ENCODE assay signal across 8 cellular contexts in the genomic region with DNA sequence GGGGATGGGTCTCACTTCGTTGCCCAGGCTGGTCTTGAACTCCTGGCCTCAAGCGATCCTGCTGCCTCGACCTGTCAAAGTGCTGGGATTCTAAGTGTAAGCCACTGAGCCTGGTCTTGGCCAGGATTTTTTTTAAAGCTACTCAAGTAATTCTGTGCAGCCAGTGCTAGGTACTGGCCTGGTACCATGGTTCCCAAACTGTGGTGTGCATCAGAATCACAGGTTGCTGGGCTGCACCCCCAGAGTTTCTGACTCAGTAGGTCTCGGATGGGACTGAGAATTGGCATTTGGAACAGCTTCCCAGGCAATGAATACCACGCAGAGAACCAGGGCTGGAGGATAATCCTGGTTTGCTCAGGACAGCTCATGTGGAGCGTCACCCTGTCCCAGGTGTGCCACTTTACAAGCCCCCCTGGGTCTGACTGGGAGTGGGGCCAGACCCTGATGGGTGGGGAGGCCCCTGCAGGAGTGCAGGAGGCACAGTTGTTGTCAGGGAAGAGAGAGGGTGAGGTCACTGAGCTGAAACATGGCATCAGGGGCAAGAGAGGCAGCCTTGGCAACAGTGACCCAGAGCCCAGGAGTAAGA. TPM values are rescaled to one million over a fixed set of nuclear protein-coding genes. Genes with fewer than 3 reads are reported as not detected.
DNase-seq lines count a peak whose midpoint lies in the region; ATAC-seq and TF ChIP-seq lines count a peak whose summit lies in the region.

No MANE protein-coding gene starts in this region.

- no peak for TF ChIP-seq EP300 in Ishikawa (IDR thresholded peaks at IDR 0.05; ENCODE audit: borderline replicate concordance)

- CTCF ChIA-PET in CD4-positive, alpha-beta memory T cell (lab: Charles Lee; ENCODE audit: partially characterized antibody) = interaction anchor here (0.6 to 13.2 kb wide), 14 partner anchors 9 to 312 kb away, joined by 3 to 202 read pairs (median 6); partner anchors contain the start of genes MRPS23 and SRSF1

- no peak for DNase-seq in CD4-positive, alpha-beta memory T cell
- DNase-seq in osteoblast (ENCODE audit: insufficient read length, low spot score, missing footprints) (peak; percentile 26), NCI-H446 (lab: John Stamatoyannopoulos, UW) (no peak), left colon (no peak), foreskin melanocyte (no peak), NCI-H1092 (lab: John Stamatoyannopoulos, UW) (no peak)

- no peak overlapping the region for H3K27ac ChIP-seq in CD4-positive, alpha-beta memory T cell (ENCODE audit: low read depth, low read length)
- H3K27ac ChIP-seq in cingulate gyrus (ENCODE audit: low read depth, low read length) (peak overlapping the region; percentile 72), osteoblast (ENCODE audit: low read depth, low read length) (no peak overlapping the region)

- H3K27me3 Mint-ChIP-seq in CD4-positive, alpha-beta memory T cell = peaks cover 4 to 8% of the 10 kb centered on the region in 2 donors

- H4K20me1 ChIP-seq in osteoblast (ENCODE audit: insufficient read depth, low read length) = no peaks in the 10 kb centered on the region

- no peak for TF ChIP-seq CTCF in osteoblast (IDR thresholded peaks at IDR 0.05; ENCODE audit: extremely low read depth, low read depth, low read length)

- peak overlapping the region in 1 of 2 donors; percentile 66 for H3K4me3 ChIP-seq in CD4-positive, alpha-beta memory T cell (ENCODE audit: low read length in 2 of 2)
- no peak overlapping the region for H3K4me3 ChIP-seq in osteoblast (ENCODE audit: insufficient read depth, low read length)

- intact Hi-C loops in CD4-positive, alpha-beta memory T cell (cut with micrococcal nuclease) = no loop called here
- intact Hi-C loops in left colon (cut with DNase I, micrococcal nuclease) = loop anchor here in 1 of 2 donors (10.0 kb wide), 1 partner anchor 134 kb away; no protein-coding TSS in a partner anchor

- H3K4me1 Mint-ChIP-seq in CD4-positive, alpha-beta memory T cell = peaks cover 9 to 20% (median 14%) of the 10 kb centered on the region in 4 donors

- H3K36me3 Mint-ChIP-seq in CD4-positive, alpha-beta memory T cell = no peaks in the 10 kb centered on the region

- peak overlapping the region in 7 of 8 donors; percentile 82 to 96 (median 87) for H3K4me3 Mint-ChIP-seq in CD4-positive, alpha-beta memory T cell

- H3K27ac Mint-ChIP-seq in CD4-positive, alpha-beta memory T cell = peak overlapping the region in 5 of 7 donors; percentile 3 to 75 (median 70)

- peak overlapping the region; percentile 82 for H3K4me2 ChIP-seq in osteoblast (ENCODE audit: insufficient read depth, low read length)

- no peak; the same call in 1 of the 2 replicates for TF ChIP-seq RAD21 in Ishikawa (IDR thresholded peaks at IDR 0.05; ENCODE audit: low read depth)

- ATAC-seq in left colon = no peak

- no peak overlapping the region for H2AFZ ChIP-seq in osteoblast (ENCODE audit: low read length)

- H3K27me3 ChIP-seq in CD4-positive, alpha-beta memory T cell (ENCODE audit: insufficient read depth, low read length) = no peaks in the 10 kb centered on the region
- H3K27me3 ChIP-seq in osteoblast (ENCODE audit: insufficient read depth, low read length) = no peaks in the 10 kb centered on the region

- POLR2A ChIA-PET in CD4-positive, alpha-beta memory T cell (lab: Charles Lee; ENCODE audit: partially characterized antibody) = interaction anchor here (1.0 to 5.1 kb wide), 6 partner anchors 9 to 252 kb away, joined by 3 to 64 read pairs (median 6); partner anchors contain the start of genes MRPS23 and SRSF1

- H3K4me1 ChIP-seq in CD4-positive, alpha-beta memory T cell (ENCODE audit: insufficient read depth, low read length) = peaks cover 13% of the 10 kb centered on the region
- peaks cover 23% of the 10 kb centered on the region for H3K4me1 ChIP-seq in osteoblast (ENCODE audit: insufficient read depth, low read length)

- no peaks in the 10 kb centered on the region for H3K79me2 ChIP-seq in osteoblast (ENCODE audit: insufficient read depth, low read length)

- H3K36me3 ChIP-seq in CD4-positive, alpha-beta memory T cell (ENCODE audit: insufficient read depth, low read length) = no peaks in the 10 kb centered on the region
- no peaks in the 10 kb centered on the region for H3K36me3 ChIP-seq in osteoblast (ENCODE audit: insufficient read depth, low read length)

- H3K9me3 ChIP-seq in CD4-positive, alpha-beta memory T cell (ENCODE audit: control insufficient read depth in 1 of 2, low read length in 2 of 2) = no peaks in the 10 kb centered on the region
- H3K9me3 ChIP-seq in osteoblast (ENCODE audit: low read depth, low read length) = no peaks in the 10 kb centered on the region

- peaks cover 0 to 2% (median 0%) of the 10 kb centered on the region in 8 donors for H3K9me3 Mint-ChIP-seq in CD4-positive, alpha-beta memory T cell

TF ChIP-seq in Ishikawa, 13 proteins besides CTCF, POLR2A, EP300 and RAD21:
- TF ChIP-seq TEAD4 (IDR thresholded peaks at IDR 0.05) (peak; percentile 49), EGR1 (IDR thresholded peaks at IDR 0.05) (no peak), TCF12 (IDR thresholded peaks at IDR 0.05; ENCODE audit: low read depth) (peak; percentile 98), NFIC (IDR thresholded peaks at IDR 0.05) (peak; percentile 92)
- TF ChIP-seq, protein P1, sequence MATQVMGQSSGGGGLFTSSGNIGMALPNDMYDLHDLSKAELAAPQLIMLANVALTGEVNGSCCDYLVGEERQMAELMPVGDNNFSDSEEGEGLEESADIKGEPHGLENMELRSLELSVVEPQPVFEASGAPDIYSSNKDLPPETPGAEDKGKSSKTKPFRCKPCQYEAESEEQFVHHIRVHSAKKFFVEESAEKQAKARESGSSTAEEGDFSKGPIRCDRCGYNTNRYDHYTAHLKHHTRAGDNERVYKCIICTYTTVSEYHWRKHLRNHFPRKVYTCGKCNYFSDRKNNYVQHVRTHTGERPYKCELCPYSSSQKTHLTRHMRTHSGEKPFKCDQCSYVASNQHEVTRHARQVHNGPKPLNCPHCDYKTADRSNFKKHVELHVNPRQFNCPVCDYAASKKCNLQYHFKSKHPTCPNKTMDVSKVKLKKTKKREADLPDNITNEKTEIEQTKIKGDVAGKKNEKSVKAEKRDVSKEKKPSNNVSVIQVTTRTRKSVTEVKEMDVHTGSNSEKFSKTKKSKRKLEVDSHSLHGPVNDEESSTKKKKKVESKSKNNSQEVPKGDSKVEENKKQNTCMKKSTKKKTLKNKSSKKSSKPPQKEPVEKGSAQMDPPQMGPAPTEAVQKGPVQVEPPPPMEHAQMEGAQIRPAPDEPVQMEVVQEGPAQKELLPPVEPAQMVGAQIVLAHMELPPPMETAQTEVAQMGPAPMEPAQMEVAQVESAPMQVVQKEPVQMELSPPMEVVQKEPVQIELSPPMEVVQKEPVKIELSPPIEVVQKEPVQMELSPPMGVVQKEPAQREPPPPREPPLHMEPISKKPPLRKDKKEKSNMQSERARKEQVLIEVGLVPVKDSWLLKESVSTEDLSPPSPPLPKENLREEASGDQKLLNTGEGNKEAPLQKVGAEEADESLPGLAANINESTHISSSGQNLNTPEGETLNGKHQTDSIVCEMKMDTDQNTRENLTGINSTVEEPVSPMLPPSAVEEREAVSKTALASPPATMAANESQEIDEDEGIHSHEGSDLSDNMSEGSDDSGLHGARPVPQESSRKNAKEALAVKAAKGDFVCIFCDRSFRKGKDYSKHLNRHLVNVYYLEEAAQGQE (IDR thresholded peaks at IDR 0.05; ENCODE audit: low read depth) = no peak

RNA-seq across cellular contexts. Expression of gene MRPS23, which starts 10.7 kb away (rescaled TPM):
- 10 to 100 TPM; 28.7 to 29.5 TPM for total RNA-seq in CD4-positive, alpha-beta memory T cell
- polyA plus RNA-seq in CD4-positive, alpha-beta memory T cell = 10 to 100 TPM; 35.7 to 41.7 TPM
- total RNA-seq in osteoblast (17.1 and 19.9 TPM in 2 replicates), left colon (10 to 100 TPM; 18.0 to 21.3 TPM)
